In the genomic region with DNA sequence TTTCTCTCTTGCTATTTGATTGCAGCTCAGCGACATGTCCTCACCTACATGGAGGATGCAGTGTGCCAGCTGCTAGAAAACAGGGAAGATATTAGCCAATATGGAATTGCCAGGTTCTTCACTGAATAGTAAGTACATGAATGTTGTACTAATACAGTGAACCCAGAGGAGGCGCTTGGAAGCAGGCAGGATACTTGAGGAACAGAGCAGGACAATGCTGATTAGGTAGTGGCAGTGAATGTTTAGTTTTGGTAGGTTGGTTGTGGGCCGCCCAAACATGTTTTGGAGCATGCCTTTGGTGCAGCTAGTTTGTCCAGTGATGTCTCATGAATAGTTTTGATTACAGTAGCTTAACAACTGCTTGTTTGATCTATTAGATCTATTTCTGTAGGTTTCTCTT, we compare ENCODE assay signal across 20 cellular contexts. TPM values are rescaled to one million over a fixed set of nuclear protein-coding genes. Genes with fewer than 3 reads are reported as not detected.
A peak's percentile ranks its signal among the peaks of the same experiment; 100 is the strongest.
DNase-seq lines count a peak whose midpoint lies in the region; ATAC-seq, FAIRE-seq and TF ChIP-seq lines count a peak whose summit lies in the region.
"Had no signal": no experiment of that assay in that cellular context is flagged by ENCODE, and none has a peak within 500 bp of the region (broad histone marks: within the 10 kb centered on the region; RNA-seq: fewer than 3 reads in every experiment).

No MANE protein-coding gene starts in this region.

- peaks cover 9% of the 10 kb centered on the region for H3K4me1 ChIP-seq in A673 (ENCODE audit: insufficient read depth, low read length, poor library complexity, severe bottlenecking)
- peaks cover 7% of the 10 kb centered on the region; the same call in 1 of the 2 replicates for H3K4me1 ChIP-seq in HEK293 (ENCODE audit: control insufficient read depth, insufficient read depth, low read length)
- H3K4me1 ChIP-seq: BLaER1 had no signal

- TF ChIP-seq CTCF in A673 (conservative IDR thresholded peaks at IDR 0.05; ENCODE audit: low read depth, low read length) (peak; percentile 34), HEK293 (tag by site-specific recombination; IDR thresholded peaks at IDR 0.05) (no peak), bronchial epithelial cell (IDR thresholded peaks at IDR 0.05; ENCODE audit: insufficient read depth, low read length, severe bottlenecking) (peak; percentile 35)

- BruUV-seq in A673 (replicated peaks; lab: Mats Ljungman, UMichigan), result no TSS peak

- H3K4me3 ChIP-seq in A673 (ENCODE audit: low read depth, low read length, poor library complexity, severe bottlenecking) (no peak overlapping the region), HEK293 (ENCODE audit: low read depth, low read length) (no peak overlapping the region), bronchial epithelial cell (ENCODE audit: low read depth, low read length) (no peak overlapping the region)
- H3K4me3 ChIP-seq: BLaER1, GM23248, Peyer's patch had no signal

- no peak overlapping the region for H3K4me3 Mint-ChIP-seq in immature natural killer cell
- H3K4me3 Mint-ChIP-seq: CD4-positive, alpha-beta memory T cell; HFFc6; T-cell had no signal

- no peaks in the 10 kb centered on the region for H3K4me1 Mint-ChIP-seq in immature natural killer cell
- H3K4me1 Mint-ChIP-seq: CD4-positive, alpha-beta memory T cell had no signal

- H3K9me3 Mint-ChIP-seq in immature natural killer cell, result no peaks in the 10 kb centered on the region
- H3K9me3 Mint-ChIP-seq: HFFc6 had no signal

- POLR2A ChIA-PET in A673 (lab: Charles Lee; ENCODE audit: low non-redundant PET) (no interaction called here), HEK293 (lab: Yijun Ruan, JAX) (no interaction called here)

- ATAC-seq in GM19452 (IDR thresholded peaks at IDR 0.05; ENCODE audit: unreplicated experiment), result no peak
- ATAC-seq: HepG2, Right ventricle myocardium inferior, T-cell had no signal

- H3K36me3 ChIP-seq in A673 (ENCODE audit: insufficient read depth, low read length, poor library complexity, severe bottlenecking), result no peaks in the 10 kb centered on the region
- peaks cover 3 to 15% of the 10 kb centered on the region in 2 experiments; a peak in 2 of 3 replicates for H3K36me3 ChIP-seq in HEK293 (ENCODE audit: control insufficient read depth in 2 of 2, insufficient read depth in 1 of 2, low read length in 2 of 2)
- H3K36me3 ChIP-seq in bronchial epithelial cell (ENCODE audit: control insufficient read depth, insufficient read depth, low read length), result no peaks in the 10 kb centered on the region

- FAIRE-seq in bronchial epithelial cell (lab: Jason Lieb, UNC), result no peak
- FAIRE-seq: A204.1, HepG2 had no signal

- H3K27ac ChIP-seq in A673 (ENCODE audit: low read depth, low read length, poor library complexity, severe bottlenecking) (no peak overlapping the region), HEK293 (ENCODE audit: extremely low read depth, low read depth, low read length) (no peak overlapping the region)
- H3K27ac ChIP-seq: BLaER1, GM23248, KMS-11, Peyer's patch had no signal

- H3K27me3 ChIP-seq in A673 (replicated peaks; ENCODE audit: insufficient read depth, low read depth, low read length, poor library complexity) (no peaks in the 10 kb centered on the region), bronchial epithelial cell (ENCODE audit: control insufficient read depth, insufficient read depth, low read length) (no peaks in the 10 kb centered on the region)
- H3K27me3 ChIP-seq: BLaER1, Peyer's patch had no signal

- H3K27me3 Mint-ChIP-seq in immature natural killer cell (ENCODE audit: low read depth in 3 of 3), result no peaks in the 10 kb centered on the region
- H3K27me3 Mint-ChIP-seq: CD4-positive, alpha-beta memory T cell; T-cell had no signal

- no peak overlapping the region for H3K27ac Mint-ChIP-seq in immature natural killer cell
- H3K27ac Mint-ChIP-seq: CD4-positive, alpha-beta memory T cell; HFFc6; T-cell had no signal

- no peaks in the 10 kb centered on the region for H3K9me3 ChIP-seq in A673 (ENCODE audit: low read depth, low read length, poor library complexity, severe bottlenecking)
- H3K9me3 ChIP-seq in HEK293 (ENCODE audit: control insufficient read depth, insufficient read depth, low read depth, low read length), result no peaks in the 10 kb centered on the region
- H3K9me3 ChIP-seq: Peyer's patch had no signal

- CTCF ChIA-PET in A673 (lab: Charles Lee), result no interaction called here
- CTCF ChIA-PET in HEK293 (lab: Yijun Ruan, JAX), result interaction anchor here (1.0 kb wide), 1 partner anchor 174 kb away, joined by 3 read pairs; no protein-coding TSS in a partner anchor

- peaks cover 5 to 36% (median 15%) of the 10 kb centered on the region in 3 donors for H3K36me3 Mint-ChIP-seq in immature natural killer cell

- DNase-seq in A673 (ENCODE audit: low spot score) (no peak), bronchial epithelial cell (ENCODE audit: low read depth) (peak; percentile 93), iPS DF 19.7 (ENCODE audit: low read depth, low spot score) (peak; percentile 3), immature natural killer cell (no peak), NOMO-1 treated with dmso at 0.1 percent for 144 hours (lab: John Stamatoyannopoulos, UW; ENCODE audit: unreplicated experiment) (no peak), NCI-H2227 (lab: John Stamatoyannopoulos, UW; ENCODE audit: unreplicated experiment) (no peak)
- DNase-seq: CD4-positive, alpha-beta memory T cell; GM23248; HFFc6; NCI-H1417; NCI-H1930; Peyer's patch; T-cell had no signal

- intact Hi-C loops in A673 (cut with micrococcal nuclease; ENCODE audit: unreplicated experiment), result no loop called here

TF ChIP-seq in HEK293, 187 proteins besides CTCF, POLR2A, EP300 and RAD21:
- peak; percentile 26; the same call in 1 of the 2 replicates for TF ChIP-seq PRDM1 (tag by site-specific recombination; IDR thresholded peaks at IDR 0.05)
- no peak for TF ChIP-seq ZNF350 (tag by site-specific recombination; IDR thresholded peaks at IDR 0.05)

RNA-seq across cellular contexts. Expression of a gene that starts 50.6 kb away (rescaled TPM):
- total RNA-seq in A673 (2021) (79.3 and 89.7 TPM in 2 replicates), bronchial epithelial cell (6.6 and 9.1 TPM in 2 replicates)
- 10 to 100 TPM; 13.2 to 24.1 (median 22.0) TPM for polyA plus RNA-seq in immature natural killer cell

Comparison
In these comparisons a context has a peak if more than half of its experiments do, and no peak if none do; other contexts are left out.
1. DNase-seq: peak in bronchial epithelial cell (single experiment) and iPS DF 19.7 (single experiment); none in A673 (single experiment), immature natural killer cell (0 of 3), NOMO-1 treated with dmso at 0.1 percent for 144 hours (single experiment) and NCI-H2227 (single experiment).